Comparison of ENCODE assay signal across 1 cellular context in genomic region chr2:47512581-47513083, GRCh38.
TF ChIP-seq lines count a peak whose summit lies in the region.

No MANE protein-coding gene starts in this region.

TF ChIP-seq in HEK293, 187 proteins besides CTCF, POLR2A, EP300 and RAD21 (continued from another document):
- peak; percentile 66 for TF ChIP-seq ZNF518A (tag by site-specific recombination; conservative IDR thresholded peaks at IDR 0.05; ENCODE audit: low read depth)
